9 cellular contexts compared by ENCODE assay signal in genomic region chr3:13544293-13544831, GRCh38. TPM values are rescaled to one million over a fixed set of nuclear protein-coding genes. Genes with fewer than 3 reads are reported as not detected.
DNase-seq lines count a peak whose midpoint lies in the region; ATAC-seq and TF ChIP-seq lines count a peak whose summit lies in the region.
"Had no signal": no experiment of that assay in that cellular context is flagged by ENCODE, and none has a peak within 500 bp of the region (broad histone marks: within the 10 kb centered on the region; RNA-seq: fewer than 3 reads in every experiment).

No MANE protein-coding gene starts in this region.

- H3K9me3 ChIP-seq in esophagus muscularis mucosa, result peaks cover 0 to 8% (median 3%) of the 10 kb centered on the region in 4 donors

- peaks cover 8 to 33% (median 32%) of the 10 kb centered on the region in 4 donors for H3K4me1 ChIP-seq in esophagus muscularis mucosa

- peak overlapping the region; percentile 4 to 57 (median 36) for H3K27ac ChIP-seq in esophagus muscularis mucosa (replicated peaks in 1 of 4)

- intact Hi-C loops in esophagus muscularis mucosa (cut with DNase I), result no loop called here

- H3K36me3 ChIP-seq in esophagus muscularis mucosa, result no peaks in the 10 kb centered on the region

- no peak overlapping the region for H3K4me3 ChIP-seq in esophagus muscularis mucosa

- TF ChIP-seq EP300 in esophagus muscularis mucosa (IDR thresholded peaks at IDR 0.05), result no peak

- no peak for TF ChIP-seq CTCF in esophagus muscularis mucosa (IDR thresholded peaks at IDR 0.05)

- peak; percentile 81 for DNase-seq in GM04504 (ENCODE audit: low read depth)
- DNase-seq in activated CD8-positive, alpha-beta memory T cell treated with anti-CD3 and anti-CD28 coated beads for 1 hour (ENCODE audit: extremely low read depth in 1 of 2, low read depth in 1 of 2), result peak; percentile 11 to 26
- no peak for DNase-seq in esophagus muscularis mucosa (ENCODE audit: extremely low spot score)
- peak; percentile 52 for DNase-seq in stimulated activated CD4-positive, alpha-beta T cell treated with anti-CD3 and anti-CD28 coated beads, Interleukin-4, amount 100 ng/mL, for 24 hours
- DNase-seq in DMS153 treated with DMSO at 0.1 percent for 48 hours (lab: John Stamatoyannopoulos, UW; ENCODE audit: unreplicated experiment), result no peak
- no peak for DNase-seq in HPDE6-E6E7 (ENCODE audit: extremely low spot score)
- DNase-seq: MV-4-11 had no signal

- TF ChIP-seq POLR2A in esophagus muscularis mucosa (IDR thresholded peaks at IDR 0.05; ENCODE audit: low read depth), result no peak

- 67% methylated on average over 6 of the region's 6 CpGs for WGBS in esophagus muscularis mucosa

- ATAC-seq in HG03521 (IDR thresholded peaks at IDR 0.05; ENCODE audit: unreplicated experiment) (no peak), GM21447 (IDR thresholded peaks at IDR 0.05; ENCODE audit: unreplicated experiment) (no peak)

- H3K27me3 ChIP-seq in esophagus muscularis mucosa, result peaks cover 0 to 27% (median 4%) of the 10 kb centered on the region in 4 donors

RNA-seq across cellular contexts. Expression of gene FBLN2, which starts 4.6 kb away (rescaled TPM):
- 100 to 1,000 TPM; 130 to 244 (median 136) TPM for total RNA-seq in esophagus muscularis mucosa

Comparison
In these comparisons a context has a peak if more than half of its experiments do, and no peak if none do; other contexts are left out.
1. DNase-seq: peak in GM04504 (single experiment), activated CD8-positive, alpha-beta memory T cell treated with anti-CD3 and anti-CD28 coated beads for 1 hour (2 of 2) and stimulated activated CD4-positive, alpha-beta T cell treated with anti-CD3 and anti-CD28 coated beads, Interleukin-4, amount 100 ng/mL, for 24 hours (single experiment); none in esophagus muscularis mucosa (single experiment), DMS153 treated with DMSO at 0.1 percent for 48 hours (single experiment) and HPDE6-E6E7 (single experiment).